In genomic region chr22:45976351-45977002, GRCh38 we compare ENCODE assay signal across 12 cellular contexts. TPM values are rescaled to one million over a fixed set of nuclear protein-coding genes. Genes with fewer than 3 reads are reported as not detected.
DNase-seq lines count a peak whose midpoint lies in the region; ATAC-seq and TF ChIP-seq lines count a peak whose summit lies in the region.
"Had no signal": no experiment of that assay in that cellular context is flagged by ENCODE, and none has a peak within 500 bp of the region (broad histone marks: within the 10 kb centered on the region; RNA-seq: fewer than 3 reads in every experiment).

No MANE protein-coding gene starts in this region.

- DNase-seq in activated naive CD8-positive, alpha-beta T cell treated with anti-CD3 and anti-CD28 coated beads for 36 hours, result no peak
- DNase-seq in astrocyte of the cerebellum (ENCODE audit: low read depth) (no peak), left lung (peak in 1 of 2 donors; percentile 77), transverse colon (no peak), NCI-H1436 (lab: John Stamatoyannopoulos, UW) (no peak), T-helper 2 cell (no peak)
- DNase-seq: activated CD8-positive, alpha-beta memory T cell treated with anti-CD3 and anti-CD28 coated beads, Interleukin-2, amount 10 ng/mL, durations not matched to agents 7 days and 5 days; CD8-positive, alpha-beta memory T cell; dermis blood vessel endothelial cell had no signal

- H3K27ac ChIP-seq in left lung (peak overlapping the region in 1 of 2 donors; percentile 33), transverse colon (no peak overlapping the region)

- no peaks in the 10 kb centered on the region for H3K36me3 ChIP-seq in left lung
- no peaks in the 10 kb centered on the region for H3K36me3 ChIP-seq in transverse colon

- no peaks in the 10 kb centered on the region for H3K9me3 Mint-ChIP-seq in activated naive CD8-positive, alpha-beta T cell (ENCODE audit: low read depth)
- no peaks in the 10 kb centered on the region for H3K9me3 Mint-ChIP-seq in activated naive CD8-positive, alpha-beta T cell treated with anti-CD3 and anti-CD28 coated beads for 36 hours
- H3K9me3 Mint-ChIP-seq: CD8-positive, alpha-beta memory T cell had no signal

- peak overlapping the region; percentile 43 for H3K4me3 ChIP-seq in astrocyte of the cerebellum (ENCODE audit: low read depth, low read length)
- peak overlapping the region; percentile 33 to 40 for H3K4me3 ChIP-seq in left lung
- peak overlapping the region in 3 of 4 donors; percentile 3 to 35 (median 10) for H3K4me3 ChIP-seq in transverse colon

- in situ Hi-C loops in astrocyte of the cerebellum (cut with HindIII; ENCODE audit: low sequenced_read_pairs) (no loop called here), transverse colon (cut with MboI; ENCODE audit: low pct_ligation_motif_present in 1 of 4, low pct_unique_long_range_greater_than_20kb in 1 of 4, low sequenced_read_pairs in 3 of 4) (no loop called here)

- peak overlapping the region; percentile 51 for H3K4me3 Mint-ChIP-seq in activated naive CD8-positive, alpha-beta T cell
- H3K4me3 Mint-ChIP-seq in activated naive CD8-positive, alpha-beta T cell treated with anti-CD3 and anti-CD28 coated beads for 36 hours, result no peak overlapping the region
- H3K4me3 Mint-ChIP-seq: activated CD8-positive, alpha-beta memory T cell treated with anti-CD3 and anti-CD28 coated beads, Interleukin-2, amount 10 ng/mL, durations not matched to agents 7 days and 5 days had no signal

- peaks cover 13% of the 10 kb centered on the region for H3K4me1 Mint-ChIP-seq in activated naive CD8-positive, alpha-beta T cell (ENCODE audit: low read depth)
- H3K4me1 Mint-ChIP-seq in activated naive CD8-positive, alpha-beta T cell treated with anti-CD3 and anti-CD28 coated beads for 36 hours, result no peaks in the 10 kb centered on the region

- intact Hi-C loops in left lung (cut with DNase I) (no loop called here), transverse colon (cut with DNase I; ENCODE audit: low total_unique reads) (no loop called here)

- ATAC-seq in left lung (no peak), HG02610 (IDR thresholded peaks at IDR 0.05; ENCODE audit: unreplicated experiment) (no peak)
- ATAC-seq: activated CD8-positive, alpha-beta memory T cell treated with anti-CD3 and anti-CD28 coated beads, Interleukin-2, amount 10 ng/mL, durations not matched to agents 7 days and 5 days had no signal

- H3K9me3 ChIP-seq in left lung (no peaks in the 10 kb centered on the region), transverse colon (no peaks in the 10 kb centered on the region)

- TF ChIP-seq CTCF in astrocyte of the cerebellum (IDR thresholded peaks at IDR 0.05; ENCODE audit: low read depth, low read length, missing control alignments) (no peak), left lung (IDR thresholded peaks at IDR 0.05) (no peak), transverse colon (IDR thresholded peaks at IDR 0.05) (no peak)

- 2% methylated on average over 23 of the region's 77 CpGs; no CpG with 5 or more reads in 1 of the 2 donors for WGBS in transverse colon (ENCODE audit: low coverage in 1 of 2), 2 donors

- H3K36me3 Mint-ChIP-seq in activated naive CD8-positive, alpha-beta T cell, result no peaks in the 10 kb centered on the region
- no peaks in the 10 kb centered on the region for H3K36me3 Mint-ChIP-seq in activated naive CD8-positive, alpha-beta T cell treated with anti-CD3 and anti-CD28 coated beads for 36 hours
- H3K36me3 Mint-ChIP-seq: activated CD8-positive, alpha-beta memory T cell treated with anti-CD3 and anti-CD28 coated beads, Interleukin-2, amount 10 ng/mL, durations not matched to agents 7 days and 5 days; CD8-positive, alpha-beta memory T cell had no signal

- H3K4me1 ChIP-seq in left lung (peaks cover 11 to 51% of the 10 kb centered on the region in 2 donors), transverse colon (peaks cover 3 to 32% (median 30%) of the 10 kb centered on the region in 4 donors)

- no peak for TF ChIP-seq POLR2A in transverse colon (IDR thresholded peaks at IDR 0.05)

- no peak for TF ChIP-seq EP300 in transverse colon (IDR thresholded peaks at IDR 0.05; ENCODE audit: low read depth)

- H3K27me3 ChIP-seq in left lung, result peaks cover 59 to 74% of the 10 kb centered on the region in 2 donors
- peaks cover 71% of the 10 kb centered on the region for H3K27me3 ChIP-seq in transverse colon

- peaks cover 21% of the 10 kb centered on the region for H3K27me3 Mint-ChIP-seq in activated naive CD8-positive, alpha-beta T cell
- H3K27me3 Mint-ChIP-seq in activated naive CD8-positive, alpha-beta T cell treated with anti-CD3 and anti-CD28 coated beads for 36 hours, result peaks cover 45% of the 10 kb centered on the region

- no peak overlapping the region for H3K27ac Mint-ChIP-seq in activated naive CD8-positive, alpha-beta T cell
- no peak overlapping the region for H3K27ac Mint-ChIP-seq in activated naive CD8-positive, alpha-beta T cell treated with anti-CD3 and anti-CD28 coated beads for 36 hours
- H3K27ac Mint-ChIP-seq: activated CD8-positive, alpha-beta memory T cell treated with anti-CD3 and anti-CD28 coated beads, Interleukin-2, amount 10 ng/mL, durations not matched to agents 7 days and 5 days; CD8-positive, alpha-beta memory T cell had no signal

RNA-seq across cellular contexts. Expression of gene WNT7B, which starts 0.5 kb away (rescaled TPM):
- not detected for total RNA-seq in activated naive CD8-positive, alpha-beta T cell treated with anti-CD3 and anti-CD28 coated beads for 36 hours
- total RNA-seq in left lung (10 to 100 TPM in 1 of 2 donors, 1 to 10 TPM in 1; 7.2 to 11.4 TPM), transverse colon (not detected)
- total RNA-seq: activated CD8-positive, alpha-beta memory T cell treated with anti-CD3 and anti-CD28 coated beads, Interleukin-2, amount 10 ng/mL, durations not matched to agents 7 days and 5 days; CD8-positive, alpha-beta memory T cell; dermis blood vessel endothelial cell; mononuclear cell had no signal

Comparison
In these comparisons a context has a peak if more than half of its experiments do, and no peak if none do; other contexts are left out.
1. RNA of gene WNT7B, which starts 0.5 kb away (total RNA-seq): 7.2 to 11.4 TPM in left lung; not detected in activated naive CD8-positive, alpha-beta T cell treated with anti-CD3 and anti-CD28 coated beads for 36 hours and not detected in transverse colon; every median in the first group is over 4 times any median in the second.
2. Peak in every context shown above with its lines, with median percentiles within 50 percentile points of each other: H3K4me3 ChIP-seq.